ENCODE assay signal across 17 cellular contexts in the genomic region with DNA sequence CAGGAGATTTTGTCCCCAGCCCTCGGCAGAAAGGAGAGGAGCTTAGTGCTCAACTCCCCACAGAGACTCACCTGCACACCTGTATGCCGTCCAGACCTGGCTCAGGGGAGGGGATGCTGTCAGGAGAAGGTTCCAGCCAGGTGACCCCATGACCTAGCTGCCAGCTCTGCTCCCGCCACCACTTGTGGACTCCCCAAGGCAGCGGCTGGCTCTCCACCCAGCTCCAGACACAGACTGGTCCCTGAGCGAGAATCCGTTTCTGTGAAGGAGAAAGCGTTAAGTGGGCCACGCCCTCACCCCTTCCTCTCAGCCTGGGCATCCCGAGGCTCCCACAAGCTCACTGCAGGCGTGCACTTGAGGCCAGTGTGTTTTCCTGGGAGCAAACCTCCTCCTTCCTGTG.
"Had no signal": no experiment of that assay in that cellular context is flagged by ENCODE, and none has a peak within 500 bp of the region (broad histone marks: within the 10 kb centered on the region; RNA-seq: fewer than 3 reads in every experiment).

No MANE protein-coding gene starts in this region.

- H3K4me1 ChIP-seq: left lung, transverse colon had no signal

- H3K4me3 ChIP-seq: heart right ventricle, left lung, lung, mucosa of descending colon, transverse colon had no signal

- H3K27ac Mint-ChIP-seq: activated CD4-positive, alpha-beta T cell treated with anti-CD3 and anti-CD28 coated beads, Interleukin-2, amount 10 ng/mL, durations not matched to agents 7 days and 5 days; activated CD8-positive, alpha-beta T cell treated with anti-CD3 and anti-CD28 coated beads, Interleukin-2, amount 10 ng/mL, durations not matched to agents 7 days and 5 days; activated naive CD4-positive, alpha-beta T cell treated with anti-CD3 and anti-CD28 coated beads, Interleukin-2, amount 10 ng/mL, durations not matched to agents 7 days and 5 days; natural killer cell treated with Interleukin-12 subunit alpha and Interleukin-12 subunit beta and Interleukin-15 and Interleukin-18, amount 100 ng/mL, for 72 hours had no signal

- DNase-seq: activated CD4-positive, alpha-beta T cell treated with anti-CD3 and anti-CD28 coated beads, Interleukin-2, amount 10 ng/mL, durations not matched to agents 7 days and 5 days; activated gamma-delta T cell; activated naive CD8-positive, alpha-beta T cell treated with anti-CD3 and anti-CD28 coated beads, Interleukin-2, amount 10 ng/mL, durations not matched to agents 7 days and 5 days; amniotic stem cell; brain microvascular endothelial cell; cortex of kidney; foreskin keratinocyte; heart right ventricle; left lung; mesendoderm; mucosa of descending colon; right cardiac atrium; transverse colon had no signal

- H3K9me3 ChIP-seq: mucosa of descending colon, transverse colon had no signal

- H3K27me3 ChIP-seq: transverse colon had no signal

- H3K4me3 Mint-ChIP-seq: activated CD4-positive, alpha-beta T cell treated with anti-CD3 and anti-CD28 coated beads, Interleukin-2, amount 10 ng/mL, durations not matched to agents 7 days and 5 days; activated CD8-positive, alpha-beta T cell treated with anti-CD3 and anti-CD28 coated beads, Interleukin-2, amount 10 ng/mL, durations not matched to agents 7 days and 5 days; activated naive CD4-positive, alpha-beta T cell treated with anti-CD3 and anti-CD28 coated beads, Interleukin-2, amount 10 ng/mL, durations not matched to agents 7 days and 5 days; activated naive CD8-positive, alpha-beta T cell treated with anti-CD3 and anti-CD28 coated beads, Interleukin-2, amount 10 ng/mL, durations not matched to agents 7 days and 5 days; natural killer cell treated with Interleukin-12 subunit alpha and Interleukin-12 subunit beta and Interleukin-15 and Interleukin-18, amount 100 ng/mL, for 72 hours had no signal

- H3K36me3 Mint-ChIP-seq: natural killer cell treated with Interleukin-12 subunit alpha and Interleukin-12 subunit beta and Interleukin-15 and Interleukin-18, amount 100 ng/mL, for 72 hours had no signal

- ATAC-seq: heart right ventricle, left lung, right cardiac atrium had no signal

- H3K36me3 ChIP-seq: brain microvascular endothelial cell, heart right ventricle, left lung, transverse colon had no signal

- H3K27ac ChIP-seq: brain microvascular endothelial cell, foreskin keratinocyte, heart right ventricle, left lung, transverse colon had no signal
